27 cellular contexts compared by ENCODE assay signal in genomic region chr20:53164072-53164471, GRCh38.
"Had no signal": no experiment of that assay in that cellular context is flagged by ENCODE, and none has a peak within 500 bp of the region (broad histone marks: within the 10 kb centered on the region; RNA-seq: fewer than 3 reads in every experiment).

No MANE protein-coding gene starts in this region.

- ATAC-seq: activated CD8-positive, alpha-beta T cell treated with anti-CD3 and anti-CD28 coated beads for 36 hours had no signal

- H3K27ac ChIP-seq: adrenal gland, cardiac muscle cell, VCaP had no signal

- FAIRE-seq: bronchial epithelial cell, TTC549 had no signal

- H3K4me3 ChIP-seq: adrenal gland, cardiac muscle cell had no signal

- H3K9me3 ChIP-seq: adrenal gland had no signal

- H3K27me3 ChIP-seq: adrenal gland, cardiac muscle cell had no signal

- DNase-seq: activated B cell treated with CpG ODN at 0.5 μM for 24 hours; activated CD4-positive, alpha-beta T cell treated with anti-CD3 and anti-CD28 coated beads for 4 hours; activated CD4-positive, alpha-beta T cell treated with anti-CD3 and anti-CD28 coated beads, Interleukin-2, amount 10 ng/mL, durations not matched to agents 24 days and 14 days; activated CD4-positive, alpha-beta T cell treated with anti-CD3 and anti-CD28 coated beads, Interleukin-2, amount 50 U/mL, for 1 hour; activated CD4-positive, alpha-beta T cell treated with anti-CD3 and anti-CD28 coated beads, Interleukin-2, amount 50 U/mL, for 4 hours; activated CD4-positive, CD25-positive, alpha-beta regulatory T cell treated with anti-CD3 and anti-CD28 coated beads, Interleukin-2, amount 50 U/mL, for 72 hours; activated CD8-positive, alpha-beta memory T cell treated with anti-CD3 and anti-CD28 coated beads, Interleukin-2, amount 50 U/mL, for 4 hours; activated effector memory CD4-positive, alpha-beta T cell treated with anti-CD3 and anti-CD28 coated beads, Interleukin-2, amount 50 U/mL, for 16 hours; activated gamma-delta T cell treated with Interleukin-2 at 50 U/mL for 16 hours; activated naive CD4-positive, alpha-beta T cell; activated naive CD4-positive, alpha-beta T cell treated with anti-CD3 and anti-CD28 coated beads for 36 hours; activated naive CD4-positive, alpha-beta T cell treated with anti-CD3 and anti-CD28 coated beads, Interleukin-2, amount 50 U/mL, for 16 hours; activated naive CD8-positive, alpha-beta T cell treated with anti-CD3 and anti-CD28 coated beads for 36 hours; activated T-cell treated with anti-CD3 and anti-CD28 coated beads for 4 hours; activated T-cell treated with anti-CD3 and anti-CD28 coated beads, Interleukin-2, amount 50 U/mL, for 1 hour; activated T-cell treated with anti-CD3 and anti-CD28 coated beads, Interleukin-2, amount 50 U/mL, for 4 hours; adrenal gland; amniotic stem cell; aorta; caudate nucleus; cerebellar nuclear complex; T-helper 9 cell had no signal

- H3K36me3 ChIP-seq: adrenal gland, cardiac muscle cell had no signal
